14 cellular contexts compared by ENCODE assay signal in the genomic region with DNA sequence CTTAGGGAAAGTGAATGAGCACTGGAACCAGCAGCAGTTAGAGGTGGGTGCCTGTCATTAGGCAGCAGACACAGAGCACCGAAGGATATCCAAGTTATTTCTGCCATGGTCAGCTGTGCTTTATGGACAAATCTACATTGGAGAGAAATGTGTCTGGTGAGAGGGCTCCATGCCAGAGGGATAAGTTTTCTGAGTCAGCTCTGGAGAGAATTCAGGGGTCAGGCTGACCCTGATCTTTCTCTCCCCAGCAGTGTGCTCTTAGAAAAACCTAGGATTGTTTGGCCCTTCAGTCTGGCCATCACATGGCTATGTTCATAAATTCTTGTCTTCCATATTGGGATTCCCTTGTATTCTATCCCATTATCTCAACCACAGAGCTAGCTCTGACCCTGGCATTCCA. TPM values are rescaled to one million over a fixed set of nuclear protein-coding genes. Genes with fewer than 3 reads are reported as not detected.
DNase-seq lines count a peak whose midpoint lies in the region; ATAC-seq and TF ChIP-seq lines count a peak whose summit lies in the region.
"Had no signal": no experiment of that assay in that cellular context is flagged by ENCODE, and none has a peak within 500 bp of the region (broad histone marks: within the 10 kb centered on the region; RNA-seq: fewer than 3 reads in every experiment).

No MANE protein-coding gene starts in this region.

- no peak overlapping the region for H3K27ac Mint-ChIP-seq in naive thymus-derived CD4-positive, alpha-beta T cell
- H3K27ac Mint-ChIP-seq: activated CD8-positive, alpha-beta memory T cell treated with anti-CD3 and anti-CD28 coated beads, Interleukin-2, amount 10 ng/mL, durations not matched to agents 7 days and 5 days had no signal

- H3K9me3 Mint-ChIP-seq in naive thymus-derived CD4-positive, alpha-beta T cell: no peaks in the 10 kb centered on the region

- no peak for TF ChIP-seq CTCF in coronary artery (IDR thresholded peaks at IDR 0.05)
- no peak for TF ChIP-seq CTCF in gastrocnemius medialis (IDR thresholded peaks at IDR 0.05 in 4 of 5, conservative IDR thresholded peaks at IDR 0.05 in 1 of 5)

- no peak for TF ChIP-seq POLR2A in gastrocnemius medialis (IDR thresholded peaks at IDR 0.05)

- H3K4me1 Mint-ChIP-seq in naive thymus-derived CD4-positive, alpha-beta T cell: peaks cover 0 to 6% (median 0%) of the 10 kb centered on the region in 7 donors

- H3K36me3 Mint-ChIP-seq in naive thymus-derived CD4-positive, alpha-beta T cell: peaks cover 0 to 4% (median 0%) of the 10 kb centered on the region in 5 donors
- H3K36me3 Mint-ChIP-seq: activated CD8-positive, alpha-beta memory T cell treated with anti-CD3 and anti-CD28 coated beads, Interleukin-2, amount 10 ng/mL, durations not matched to agents 7 days and 5 days had no signal

- no peak overlapping the region for H3K4me3 Mint-ChIP-seq in naive thymus-derived CD4-positive, alpha-beta T cell
- H3K4me3 Mint-ChIP-seq: activated CD8-positive, alpha-beta memory T cell treated with anti-CD3 and anti-CD28 coated beads, Interleukin-2, amount 10 ng/mL, durations not matched to agents 7 days and 5 days had no signal

- H3K9me3 ChIP-seq in gastrocnemius medialis: no peaks in the 10 kb centered on the region
- H3K9me3 ChIP-seq in naive thymus-derived CD4-positive, alpha-beta T cell (ENCODE audit: control insufficient read depth in 2 of 3, low read length in 3 of 3): no peaks in the 10 kb centered on the region
- H3K9me3 ChIP-seq: BLaER1 had no signal

- DNase-seq in ELR (ENCODE audit: low read depth) (peak; percentile 28), coronary artery (ENCODE audit: low spot score) (no peak), kidney glomerular epithelial cell (lab: John Stamatoyannopoulos, UW) (peak; percentile 6), gastrocnemius medialis (no peak), ACHN (no peak), NCI-H1417 treated with DMSO at 0.1 percent for 48 hours (lab: John Stamatoyannopoulos, UW) (no peak), NCI-H2029 (lab: John Stamatoyannopoulos, UW) (no peak)
- no peak for DNase-seq in naive thymus-derived CD4-positive, alpha-beta T cell
- DNase-seq: activated CD8-positive, alpha-beta memory T cell treated with anti-CD3 and anti-CD28 coated beads, Interleukin-2, amount 10 ng/mL, durations not matched to agents 7 days and 5 days; Karpas-422; PC-9; retina had no signal

- H3K4me3 ChIP-seq in coronary artery: no peak overlapping the region
- H3K4me3 ChIP-seq in gastrocnemius medialis: no peak overlapping the region
- H3K4me3 ChIP-seq in naive thymus-derived CD4-positive, alpha-beta T cell (ENCODE audit: low read length): no peak overlapping the region
- H3K4me3 ChIP-seq: BLaER1, PC-9 had no signal

- H3K27ac ChIP-seq in coronary artery (peak overlapping the region; percentile 85 to 91), gastrocnemius medialis (peak overlapping the region; percentile 42 to 76 (median 70))
- H3K27ac ChIP-seq in naive thymus-derived CD4-positive, alpha-beta T cell (ENCODE audit: low read depth, low read length): no peak overlapping the region
- H3K27ac ChIP-seq: BLaER1, PC-9 had no signal

- CTCF ChIA-PET in naive thymus-derived CD4-positive, alpha-beta T cell (lab: Charles Lee): interaction anchor here (0.6 to 1.2 kb wide), 3 partner anchors 21 to 180 kb away, joined by 3 to 4 read pairs (median 3); partner anchors contain the start of gene GRPEL2

- H3K27me3 ChIP-seq in gastrocnemius medialis: no peaks in the 10 kb centered on the region
- H3K27me3 ChIP-seq in naive thymus-derived CD4-positive, alpha-beta T cell (ENCODE audit: control insufficient read depth in 2 of 2, insufficient read depth in 2 of 2, low read length in 2 of 2): no peaks in the 10 kb centered on the region
- H3K27me3 ChIP-seq: BLaER1 had no signal

- intact Hi-C loops in gastrocnemius medialis (cut with DNase I; ENCODE audit: low total_unique reads): no loop called here
- intact Hi-C loops in naive thymus-derived CD4-positive, alpha-beta T cell (cut with micrococcal nuclease): no loop called here

- H3K27me3 Mint-ChIP-seq in naive thymus-derived CD4-positive, alpha-beta T cell: peaks cover 0 to 9% (median 0%) of the 10 kb centered on the region in 5 donors

- H3K4me1 ChIP-seq in gastrocnemius medialis: peaks cover 20 to 30% of the 10 kb centered on the region in 2 donors
- no peaks in the 10 kb centered on the region for H3K4me1 ChIP-seq in naive thymus-derived CD4-positive, alpha-beta T cell (ENCODE audit: control insufficient read depth in 2 of 2, insufficient read depth in 2 of 2, low read length in 2 of 2)

- ATAC-seq in gastrocnemius medialis: no peak
- no peak for ATAC-seq in naive thymus-derived CD4-positive, alpha-beta T cell
- ATAC-seq: activated CD8-positive, alpha-beta memory T cell treated with anti-CD3 and anti-CD28 coated beads, Interleukin-2, amount 10 ng/mL, durations not matched to agents 7 days and 5 days had no signal

- no peaks in the 10 kb centered on the region for H3K36me3 ChIP-seq in gastrocnemius medialis
- H3K36me3 ChIP-seq in naive thymus-derived CD4-positive, alpha-beta T cell (ENCODE audit: control insufficient read depth in 2 of 3, insufficient read depth in 3 of 3, low read length in 3 of 3): no peaks in the 10 kb centered on the region
- H3K36me3 ChIP-seq: BLaER1 had no signal

- POLR2A ChIA-PET in naive thymus-derived CD4-positive, alpha-beta T cell (lab: Charles Lee): interaction anchor here (0.8 kb wide), 1 partner anchor 599 kb away, joined by 3 read pairs; no protein-coding TSS in a partner anchor

- in situ Hi-C loops in gastrocnemius medialis (cut with MboI; ENCODE audit: low sequenced_read_pairs in 4 of 4) (loop anchor here in 2 of 4 donors (5.0 kb wide), 2 partner anchors 39 to 174 kb away; no protein-coding TSS in a partner anchor), ACHN (cut with HindIII; ENCODE audit: low pct_ligation_motif_present, low pct_unique_long_range_greater_than_20kb, low sequenced_read_pairs) (no loop called here)

RNA-seq across cellular contexts. Expression of gene IL17B, which starts 8.9 kb away (rescaled TPM):
- total RNA-seq in gastrocnemius medialis: 1 to 10 TPM in 1 of 4 donors, not detected in 3; 1.2 TPM
- total RNA-seq in naive thymus-derived CD4-positive, alpha-beta T cell: not detected
- polyA plus RNA-seq in naive thymus-derived CD4-positive, alpha-beta T cell: not detected
- total RNA-seq: activated CD8-positive, alpha-beta memory T cell treated with anti-CD3 and anti-CD28 coated beads, Interleukin-2, amount 10 ng/mL, durations not matched to agents 7 days and 5 days; kidney epithelial cell; PC-9 had no signal

RNA-seq across cellular contexts. Expression of gene PCYOX1L, which starts 30.1 kb away (rescaled TPM):
- 1 to 10 TPM in 3 of 4 donors, under 1 TPM in 1; 0.29 to 1.5 (median 1.2) TPM for total RNA-seq in gastrocnemius medialis
- 10 to 100 TPM; 29.7 to 53.7 (median 36.3) TPM for total RNA-seq in naive thymus-derived CD4-positive, alpha-beta T cell
- 10 to 100 TPM; 12.7 to 21.1 TPM for polyA plus RNA-seq in naive thymus-derived CD4-positive, alpha-beta T cell

RNA-seq across cellular contexts. Expression of gene GRPEL2, which starts 42.7 kb away (rescaled TPM):
- 10 to 100 TPM in 2 of 4 donors, 1 to 10 TPM in 2; 7.8 to 13.3 (median 9.9) TPM for total RNA-seq in gastrocnemius medialis
- total RNA-seq in naive thymus-derived CD4-positive, alpha-beta T cell: 10 to 100 TPM; 12.0 to 40.1 (median 32.2) TPM
- 1 to 10 TPM; 5.9 to 7.5 TPM for polyA plus RNA-seq in naive thymus-derived CD4-positive, alpha-beta T cell

Comparison
In these comparisons a context has a peak if more than half of its experiments do, and no peak if none do; other contexts are left out.
1. DNase-seq: peak in ELR (single experiment) and kidney glomerular epithelial cell (single experiment); none in coronary artery (single experiment), gastrocnemius medialis (0 of 2), ACHN (single experiment), NCI-H1417 treated with DMSO at 0.1 percent for 48 hours (single experiment), NCI-H2029 (single experiment) and naive thymus-derived CD4-positive, alpha-beta T cell (0 of 9).
2. RNA of gene PCYOX1L, which starts 30.1 kb away (total RNA-seq): 29.7 to 53.7 TPM in naive thymus-derived CD4-positive, alpha-beta T cell; 0.29 to 1.5 TPM in gastrocnemius medialis; every median in the first group is over 10 times any median in the second.